In the genomic region with DNA sequence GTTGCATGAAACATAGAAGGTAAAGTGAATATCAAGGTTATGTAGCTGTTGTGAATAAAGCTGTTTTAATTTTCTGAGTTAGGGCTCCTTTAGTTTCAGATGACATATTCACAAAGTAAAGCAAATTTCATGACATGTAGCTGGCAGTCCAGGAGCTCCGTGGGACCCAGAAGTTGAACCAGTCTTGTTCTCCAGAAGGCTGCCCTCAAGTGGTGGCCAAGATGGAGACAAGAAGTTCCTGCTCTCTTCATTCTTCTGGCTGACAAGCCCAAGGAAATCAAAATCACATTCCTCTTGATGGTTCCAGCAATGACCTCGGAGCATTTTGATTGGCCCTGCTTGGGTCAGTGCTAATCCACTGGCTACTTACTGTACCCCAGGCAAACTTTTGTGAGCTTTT, we compare ENCODE assay signal across 13 cellular contexts.
DNase-seq lines count a peak whose midpoint lies in the region; TF ChIP-seq lines count a peak whose summit lies in the region.
"Had no signal": no experiment of that assay in that cellular context is flagged by ENCODE, and none has a peak within 500 bp of the region (broad histone marks: within the 10 kb centered on the region; RNA-seq: fewer than 3 reads in every experiment).

No MANE protein-coding gene starts in this region.

- no peak overlapping the region for H4K5ac ChIP-seq in mesendoderm (ENCODE audit: low read length)

- no peaks in the 10 kb centered on the region for H3K4me1 Mint-ChIP-seq in activated T-helper 1 cell treated with anti-CD3 and anti-CD28 coated beads, Interleukin-12 subunit alpha, Interleukin-12 subunit beta, Interleukin-2, Interleukin-4 antibody, amounts not matched to agents 30 ng/mL and 10 ng/mL and 1 ng/mL, durations not matched to agents 14 hours and 24 hours and 36 hours (ENCODE audit: low read depth)
- H3K4me1 Mint-ChIP-seq: activated naive CD8-positive, alpha-beta T cell treated with anti-CD3 and anti-CD28 coated beads for 36 hours had no signal

- WGBS in mesendoderm (ENCODE audit: extremely low coverage, insufficient coverage, low lambda C conversion rate), result no CpG with 5 or more reads among the region's 2 CpGs

- DNase-seq in GM04504 (ENCODE audit: low read depth) (peak; percentile 14), HT1080 (ENCODE audit: low read depth) (peak; percentile 46), WERI-Rb-1 (no peak), mesendoderm (peak; percentile 79), coronary artery (ENCODE audit: low spot score) (no peak), SKM-1 treated with dmso at 0.1 percent for 144 hours (lab: John Stamatoyannopoulos, UW; ENCODE audit: unreplicated experiment) (no peak)
- DNase-seq in activated T-helper 1 cell treated with anti-CD3 and anti-CD28 coated beads, Interleukin-12 subunit alpha, Interleukin-12 subunit beta, Interleukin-2, Interleukin-4 antibody, amounts not matched to agents 30 ng/mL and 10 ng/mL and 1 ng/mL, durations not matched to agents 14 hours and 24 hours and 36 hours (ENCODE audit: low spot score), result no peak
- DNase-seq: activated CD4-positive, alpha-beta T cell treated with anti-CD3 and anti-CD28 coated beads, Interleukin-2, amount 50 U/mL, for 1 hour; activated naive CD8-positive, alpha-beta T cell treated with anti-CD3 and anti-CD28 coated beads for 36 hours; H7; NCI-H1436 treated with DMSO at 0.1 percent for 48 hours; stimulated activated naive CD4-positive, alpha-beta T cell had no signal

- no peak overlapping the region for H3K4ac ChIP-seq in mesendoderm (ENCODE audit: low read depth, low read length)

- no peak overlapping the region for H4K8ac ChIP-seq in mesendoderm (ENCODE audit: low read depth, low read length)

- H3K4me2 ChIP-seq in mesendoderm (ENCODE audit: low read length), result no peak overlapping the region

- H3K18ac ChIP-seq in mesendoderm (ENCODE audit: low read length), result no peak overlapping the region

- H3K9ac ChIP-seq in mesendoderm (ENCODE audit: low read length), result no peak overlapping the region

- no peak overlapping the region for H2BK120ac ChIP-seq in mesendoderm (ENCODE audit: low read depth, low read length)

- H2BK15ac ChIP-seq in mesendoderm (replicated peaks; ENCODE audit: low read depth), result no peak overlapping the region

- H3K9me3 ChIP-seq in WERI-Rb-1 (ENCODE audit: severe bottlenecking), result no peaks in the 10 kb centered on the region

- H3K4me1 ChIP-seq in mesendoderm (ENCODE audit: control insufficient read depth, low read depth, low read length), result no peaks in the 10 kb centered on the region

- no peaks in the 10 kb centered on the region for H3K9me3 Mint-ChIP-seq in activated T-helper 1 cell treated with anti-CD3 and anti-CD28 coated beads, Interleukin-12 subunit alpha, Interleukin-12 subunit beta, Interleukin-2, Interleukin-4 antibody, amounts not matched to agents 30 ng/mL and 10 ng/mL and 1 ng/mL, durations not matched to agents 14 hours and 24 hours and 36 hours
- H3K9me3 Mint-ChIP-seq: activated naive CD8-positive, alpha-beta T cell treated with anti-CD3 and anti-CD28 coated beads for 36 hours had no signal

- H3K79me1 ChIP-seq in mesendoderm (ENCODE audit: low read length), result no peaks in the 10 kb centered on the region

- H3K56ac ChIP-seq in mesendoderm (ENCODE audit: low read length), result no peak overlapping the region

- no peak overlapping the region for H3K27ac ChIP-seq in WERI-Rb-1
- H3K27ac ChIP-seq in mesendoderm (ENCODE audit: low read depth, low read length), result no peak overlapping the region
- H3K27ac ChIP-seq in coronary artery, result no peak overlapping the region

- H3K27me3 Mint-ChIP-seq in activated T-helper 1 cell treated with anti-CD3 and anti-CD28 coated beads, Interleukin-12 subunit alpha, Interleukin-12 subunit beta, Interleukin-2, Interleukin-4 antibody, amounts not matched to agents 30 ng/mL and 10 ng/mL and 1 ng/mL, durations not matched to agents 14 hours and 24 hours and 36 hours (ENCODE audit: insufficient read depth), result no peaks in the 10 kb centered on the region
- H3K27me3 Mint-ChIP-seq: activated naive CD8-positive, alpha-beta T cell treated with anti-CD3 and anti-CD28 coated beads for 36 hours; natural killer cell treated with Interleukin-12 subunit alpha and Interleukin-12 subunit beta and Interleukin-15 and Interleukin-18, amount 100 ng/mL, for 72 hours had no signal

- intact Hi-C loops in activated T-helper 1 cell treated with anti-CD3 and anti-CD28 coated beads, Interleukin-12 subunit alpha, Interleukin-12 subunit beta, Interleukin-2, Interleukin-4 antibody, amounts not matched to agents 30 ng/mL and 10 ng/mL and 1 ng/mL, durations not matched to agents 14 hours and 24 hours and 36 hours (cut with micrococcal nuclease), result no loop called here

- H3K4me3 ChIP-seq in WERI-Rb-1 (ENCODE audit: low read depth, low read length), result no peak overlapping the region
- H3K4me3 ChIP-seq in mesendoderm (ENCODE audit: low read length), result no peak overlapping the region
- no peak overlapping the region for H3K4me3 ChIP-seq in coronary artery

- H3K79me2 ChIP-seq in mesendoderm (ENCODE audit: control insufficient read depth, insufficient read depth, low read length), result no peaks in the 10 kb centered on the region

- H3K27ac Mint-ChIP-seq in activated T-helper 1 cell treated with anti-CD3 and anti-CD28 coated beads, Interleukin-12 subunit alpha, Interleukin-12 subunit beta, Interleukin-2, Interleukin-4 antibody, amounts not matched to agents 30 ng/mL and 10 ng/mL and 1 ng/mL, durations not matched to agents 14 hours and 24 hours and 36 hours, result no peak overlapping the region
- H3K27ac Mint-ChIP-seq: activated naive CD8-positive, alpha-beta T cell treated with anti-CD3 and anti-CD28 coated beads for 36 hours; natural killer cell treated with Interleukin-12 subunit alpha and Interleukin-12 subunit beta and Interleukin-15 and Interleukin-18, amount 100 ng/mL, for 72 hours had no signal

- H3K36me3 Mint-ChIP-seq in activated T-helper 1 cell treated with anti-CD3 and anti-CD28 coated beads, Interleukin-12 subunit alpha, Interleukin-12 subunit beta, Interleukin-2, Interleukin-4 antibody, amounts not matched to agents 30 ng/mL and 10 ng/mL and 1 ng/mL, durations not matched to agents 14 hours and 24 hours and 36 hours (ENCODE audit: low read depth), result no peaks in the 10 kb centered on the region
- H3K36me3 Mint-ChIP-seq: activated naive CD8-positive, alpha-beta T cell treated with anti-CD3 and anti-CD28 coated beads for 36 hours; natural killer cell treated with Interleukin-12 subunit alpha and Interleukin-12 subunit beta and Interleukin-15 and Interleukin-18, amount 100 ng/mL, for 72 hours had no signal

- H3K4me3 Mint-ChIP-seq in activated T-helper 1 cell treated with anti-CD3 and anti-CD28 coated beads, Interleukin-12 subunit alpha, Interleukin-12 subunit beta, Interleukin-2, Interleukin-4 antibody, amounts not matched to agents 30 ng/mL and 10 ng/mL and 1 ng/mL, durations not matched to agents 14 hours and 24 hours and 36 hours, result no peak overlapping the region
- H3K4me3 Mint-ChIP-seq: activated naive CD8-positive, alpha-beta T cell treated with anti-CD3 and anti-CD28 coated beads for 36 hours; natural killer cell treated with Interleukin-12 subunit alpha and Interleukin-12 subunit beta and Interleukin-15 and Interleukin-18, amount 100 ng/mL, for 72 hours had no signal

- H2AK5ac ChIP-seq in mesendoderm (ENCODE audit: low read length), result no peak overlapping the region

- no peak overlapping the region for H3K23ac ChIP-seq in mesendoderm (ENCODE audit: low read length)

- TF ChIP-seq CTCF in WERI-Rb-1 (IDR thresholded peaks at IDR 0.05; ENCODE audit: low read depth, low read length) (peak; percentile 29), coronary artery (IDR thresholded peaks at IDR 0.05) (no peak)

- H2BK5ac ChIP-seq in mesendoderm (ENCODE audit: low read length), result no peak overlapping the region

- no peaks in the 10 kb centered on the region for H3K36me3 ChIP-seq in WERI-Rb-1
- H3K36me3 ChIP-seq in mesendoderm (ENCODE audit: control insufficient read depth, insufficient read depth, low read length), result no peaks in the 10 kb centered on the region

- H3K27me3 ChIP-seq in WERI-Rb-1 (ENCODE audit: insufficient read depth, low read depth, severe bottlenecking), result peaks cover 31% of the 10 kb centered on the region
- no peaks in the 10 kb centered on the region for H3K27me3 ChIP-seq in mesendoderm (ENCODE audit: insufficient read depth, low read length, poor library complexity)

Comparison
In these comparisons a context has a peak if more than half of its experiments do, and no peak if none do; other contexts are left out.
1. DNase-seq: peak in GM04504 (single experiment), HT1080 (single experiment) and mesendoderm (single experiment); none in WERI-Rb-1 (single experiment), coronary artery (single experiment), SKM-1 treated with dmso at 0.1 percent for 144 hours (single experiment) and activated T-helper 1 cell treated with anti-CD3 and anti-CD28 coated beads, Interleukin-12 subunit alpha, Interleukin-12 subunit beta, Interleukin-2, Interleukin-4 antibody, amounts not matched to agents 30 ng/mL and 10 ng/mL and 1 ng/mL, durations not matched to agents 14 hours and 24 hours and 36 hours (single experiment).